ENCODE assay signal across 1 cellular context in the genomic region with DNA sequence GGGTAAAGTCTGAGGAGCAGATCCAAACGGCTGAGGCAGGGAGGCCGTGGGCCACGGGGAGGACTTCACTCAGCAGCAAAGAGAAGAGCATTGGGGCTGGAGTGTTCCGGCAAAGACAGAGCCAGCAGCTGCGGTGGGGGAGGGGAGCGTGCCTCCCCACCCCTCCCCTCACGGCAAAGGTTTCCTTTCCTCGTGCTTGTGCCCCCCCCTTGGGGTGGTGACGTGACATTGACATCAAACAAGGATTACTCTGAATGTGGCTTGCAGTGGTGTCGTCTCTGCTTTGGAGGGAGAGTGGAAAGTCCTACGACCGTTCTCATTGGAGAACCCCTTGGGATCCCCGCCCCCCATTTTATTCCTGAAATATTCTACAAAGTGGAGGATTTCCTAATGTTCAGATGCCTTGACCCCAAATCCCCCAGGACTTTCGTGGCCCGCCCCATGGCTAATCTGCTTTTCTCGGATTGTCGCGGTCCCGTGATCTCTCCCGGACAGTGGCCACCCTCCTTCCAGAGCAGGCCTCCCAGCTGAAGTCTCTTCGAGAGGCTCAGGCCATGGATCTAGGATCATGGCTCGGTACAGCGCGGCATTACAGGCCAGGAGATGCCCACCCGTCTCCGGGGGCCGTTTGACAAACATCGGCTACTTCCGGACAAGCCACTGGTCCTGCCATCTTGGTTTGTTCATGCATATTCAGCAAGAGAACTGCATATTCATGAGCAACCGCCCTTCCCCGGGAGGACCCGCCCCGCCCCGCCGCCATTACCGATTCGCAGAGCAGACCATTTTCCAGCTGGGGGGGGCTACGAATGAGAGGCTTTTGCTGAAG.
A peak's percentile ranks its signal among the peaks of the same experiment; 100 is the strongest.
TF ChIP-seq lines count a peak whose summit lies in the region.

No MANE protein-coding gene starts in this region.

TF ChIP-seq in K562, 482 proteins besides CTCF, POLR2A, EP300 and RAD21 (continued from another document and continues in another):
- TF ChIP-seq, protein P1, sequence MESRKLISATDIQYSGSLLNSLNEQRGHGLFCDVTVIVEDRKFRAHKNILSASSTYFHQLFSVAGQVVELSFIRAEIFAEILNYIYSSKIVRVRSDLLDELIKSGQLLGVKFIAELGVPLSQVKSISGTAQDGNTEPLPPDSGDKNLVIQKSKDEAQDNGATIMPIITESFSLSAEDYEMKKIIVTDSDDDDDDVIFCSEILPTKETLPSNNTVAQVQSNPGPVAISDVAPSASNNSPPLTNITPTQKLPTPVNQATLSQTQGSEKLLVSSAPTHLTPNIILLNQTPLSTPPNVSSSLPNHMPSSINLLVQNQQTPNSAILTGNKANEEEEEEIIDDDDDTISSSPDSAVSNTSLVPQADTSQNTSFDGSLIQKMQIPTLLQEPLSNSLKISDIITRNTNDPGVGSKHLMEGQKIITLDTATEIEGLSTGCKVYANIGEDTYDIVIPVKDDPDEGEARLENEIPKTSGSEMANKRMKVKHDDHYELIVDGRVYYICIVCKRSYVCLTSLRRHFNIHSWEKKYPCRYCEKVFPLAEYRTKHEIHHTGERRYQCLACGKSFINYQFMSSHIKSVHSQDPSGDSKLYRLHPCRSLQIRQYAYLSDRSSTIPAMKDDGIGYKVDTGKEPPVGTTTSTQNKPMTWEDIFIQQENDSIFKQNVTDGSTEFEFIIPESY (CRISPR knock-in tag; IDR thresholded peaks at IDR 0.05), result no peak
- TF ChIP-seq ZNF668 (CRISPR knock-in tag; IDR thresholded peaks at IDR 0.05) (no peak), ZNF57 (CRISPR knock-in tag; IDR thresholded peaks at IDR 0.05) (no peak), TARDBP (IDR thresholded peaks at IDR 0.05) (0 out of 2 replicates have a peak, but pooled peaks have one; percentile 29), MTF1 (CRISPR knock-in tag; IDR thresholded peaks at IDR 0.05; ENCODE audit: borderline replicate concordance) (no peak), PRPF4 (IDR thresholded peaks at IDR 0.05; ENCODE audit: insufficient read depth, low read depth, low read length, poor library complexity, severe bottlenecking) (no peak), CBFA2T2 (conservative IDR thresholded peaks at IDR 0.05) (0 out of 2 replicates have a peak, but pooled peaks have one; percentile 5), ZNF75A (CRISPR knock-in tag; IDR thresholded peaks at IDR 0.05) (no peak), FOSL1 (tag; conservative IDR thresholded peaks at IDR 0.05) (peak; percentile 9; the same call in 1 of the 2 replicates), NRF1 (conservative IDR thresholded peaks at IDR 0.05 in 1 of 2, IDR thresholded peaks at IDR 0.05 in 1 of 2) (no peak; a peak in 1 of 4 replicates), MEIS2 (IDR thresholded peaks at IDR 0.05; ENCODE audit: partially characterized antibody) (peak; percentile 56), ESRRB (CRISPR knock-in tag; IDR thresholded peaks at IDR 0.05; ENCODE audit: borderline replicate concordance) (no peak), NFIC (IDR thresholded peaks at IDR 0.05) (peak; percentile 27; the same call in 1 of the 2 replicates), SP2 (IDR thresholded peaks at IDR 0.05; ENCODE audit: extremely low read depth, low read depth, low read length, poor library complexity, severe bottlenecking) (no peak), HOXB6 (CRISPR knock-in tag; IDR thresholded peaks at IDR 0.05; ENCODE audit: borderline replicate concordance) (no peak), DMBX1 (CRISPR knock-in tag; IDR thresholded peaks at IDR 0.05; ENCODE audit: borderline replicate concordance) (no peak), ZNF263 (CRISPR knock-in tag; IDR thresholded peaks at IDR 0.05; ENCODE audit: borderline replicate concordance) (peak; percentile 71; the same call in 1 of the 2 replicates), POLR3G (IDR thresholded peaks at IDR 0.05; ENCODE audit: extremely low read depth, insufficient read length, insufficient replicate concordance) (no peak), TBP (optimal IDR thresholded peaks at IDR 0.05; ENCODE audit: low read depth, low read length) (no peak), SMAD1 (IDR thresholded peaks at IDR 0.05; ENCODE audit: low read depth, low read length, partially characterized antibody) (no peak), ZNF354B (CRISPR knock-in tag; IDR thresholded peaks at IDR 0.05) (no peak), HEY1 (CRISPR knock-in tag; IDR thresholded peaks at IDR 0.05; ENCODE audit: borderline replicate concordance) (no peak), SPI1 (IDR thresholded peaks at IDR 0.05; ENCODE audit: borderline replicate concordance, low read depth, low read length) (no peak), NBN (IDR thresholded peaks at IDR 0.05; ENCODE audit: low read depth) (peak; percentile 76; the same call in 1 of the 2 replicates), MECOM (CRISPR knock-in tag; IDR thresholded peaks at IDR 0.05) (no peak), SIN3B (IDR thresholded peaks at IDR 0.05; ENCODE audit: low read depth) (no peak), ZFP36 (IDR thresholded peaks at IDR 0.05; ENCODE audit: low read depth, low read length, partially characterized antibody) (no peak), RBFOX2 (IDR thresholded peaks at IDR 0.05; ENCODE audit: low read depth, low read length) (peak; percentile 52), BRD4 (IDR thresholded peaks at IDR 0.05) (0 out of 2 replicates have a peak, but pooled peaks have one; percentile 16), SLC30A9 (CRISPR knock-in tag; IDR thresholded peaks at IDR 0.05) (no peak), BRD9 (IDR thresholded peaks at IDR 0.05; ENCODE audit: low read depth, partially characterized antibody) (peak; percentile 82), L3MBTL2 (IDR thresholded peaks at IDR 0.05) (peak; percentile 76), TBL1XR1 (IDR thresholded peaks at IDR 0.05; ENCODE audit: low read length in 2 of 2) (no peak), CXXC5 (CRISPR knock-in tag; IDR thresholded peaks at IDR 0.05) (peak; percentile 64), PHF21A (IDR thresholded peaks at IDR 0.05; ENCODE audit: borderline replicate concordance, low read depth) (no peak), ATF1 (CRISPR knock-in tag; IDR thresholded peaks at IDR 0.05) (peak; percentile 49; the same call in 1 of the 2 replicates), ATF1 (tag; IDR thresholded peaks at IDR 0.05) (peak; percentile 96), NFRKB (IDR thresholded peaks at IDR 0.05; ENCODE audit: low read depth) (peak; percentile 92), EP400 (IDR thresholded peaks at IDR 0.05) (peak; percentile 82), BRCA1 (IDR thresholded peaks at IDR 0.05) (no peak), BRCA1 (CRISPR knock-in tag; IDR thresholded peaks at IDR 0.05) (no peak)
- TF ChIP-seq, protein P2, sequence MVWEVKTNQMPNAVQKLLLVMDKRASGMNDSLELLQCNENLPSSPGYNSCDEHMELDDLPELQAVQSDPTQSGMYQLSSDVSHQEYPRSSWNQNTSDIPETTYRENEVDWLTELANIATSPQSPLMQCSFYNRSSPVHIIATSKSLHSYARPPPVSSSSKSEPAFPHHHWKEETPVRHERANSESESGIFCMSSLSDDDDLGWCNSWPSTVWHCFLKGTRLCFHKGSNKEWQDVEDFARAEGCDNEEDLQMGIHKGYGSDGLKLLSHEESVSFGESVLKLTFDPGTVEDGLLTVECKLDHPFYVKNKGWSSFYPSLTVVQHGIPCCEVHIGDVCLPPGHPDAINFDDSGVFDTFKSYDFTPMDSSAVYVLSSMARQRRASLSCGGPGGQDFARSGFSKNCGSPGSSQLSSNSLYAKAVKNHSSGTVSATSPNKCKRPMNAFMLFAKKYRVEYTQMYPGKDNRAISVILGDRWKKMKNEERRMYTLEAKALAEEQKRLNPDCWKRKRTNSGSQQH (CRISPR knock-in tag; IDR thresholded peaks at IDR 0.05), result peak; percentile 71; the same call in 1 of the 2 replicates
- TF ChIP-seq, protein P3, sequence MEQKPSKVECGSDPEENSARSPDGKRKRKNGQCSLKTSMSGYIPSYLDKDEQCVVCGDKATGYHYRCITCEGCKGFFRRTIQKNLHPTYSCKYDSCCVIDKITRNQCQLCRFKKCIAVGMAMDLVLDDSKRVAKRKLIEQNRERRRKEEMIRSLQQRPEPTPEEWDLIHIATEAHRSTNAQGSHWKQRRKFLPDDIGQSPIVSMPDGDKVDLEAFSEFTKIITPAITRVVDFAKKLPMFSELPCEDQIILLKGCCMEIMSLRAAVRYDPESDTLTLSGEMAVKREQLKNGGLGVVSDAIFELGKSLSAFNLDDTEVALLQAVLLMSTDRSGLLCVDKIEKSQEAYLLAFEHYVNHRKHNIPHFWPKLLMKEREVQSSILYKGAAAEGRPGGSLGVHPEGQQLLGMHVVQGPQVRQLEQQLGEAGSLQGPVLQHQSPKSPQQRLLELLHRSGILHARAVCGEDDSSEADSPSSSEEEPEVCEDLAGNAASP (IDR thresholded peaks at IDR 0.05), result no peak
- TF ChIP-seq, protein P4, sequence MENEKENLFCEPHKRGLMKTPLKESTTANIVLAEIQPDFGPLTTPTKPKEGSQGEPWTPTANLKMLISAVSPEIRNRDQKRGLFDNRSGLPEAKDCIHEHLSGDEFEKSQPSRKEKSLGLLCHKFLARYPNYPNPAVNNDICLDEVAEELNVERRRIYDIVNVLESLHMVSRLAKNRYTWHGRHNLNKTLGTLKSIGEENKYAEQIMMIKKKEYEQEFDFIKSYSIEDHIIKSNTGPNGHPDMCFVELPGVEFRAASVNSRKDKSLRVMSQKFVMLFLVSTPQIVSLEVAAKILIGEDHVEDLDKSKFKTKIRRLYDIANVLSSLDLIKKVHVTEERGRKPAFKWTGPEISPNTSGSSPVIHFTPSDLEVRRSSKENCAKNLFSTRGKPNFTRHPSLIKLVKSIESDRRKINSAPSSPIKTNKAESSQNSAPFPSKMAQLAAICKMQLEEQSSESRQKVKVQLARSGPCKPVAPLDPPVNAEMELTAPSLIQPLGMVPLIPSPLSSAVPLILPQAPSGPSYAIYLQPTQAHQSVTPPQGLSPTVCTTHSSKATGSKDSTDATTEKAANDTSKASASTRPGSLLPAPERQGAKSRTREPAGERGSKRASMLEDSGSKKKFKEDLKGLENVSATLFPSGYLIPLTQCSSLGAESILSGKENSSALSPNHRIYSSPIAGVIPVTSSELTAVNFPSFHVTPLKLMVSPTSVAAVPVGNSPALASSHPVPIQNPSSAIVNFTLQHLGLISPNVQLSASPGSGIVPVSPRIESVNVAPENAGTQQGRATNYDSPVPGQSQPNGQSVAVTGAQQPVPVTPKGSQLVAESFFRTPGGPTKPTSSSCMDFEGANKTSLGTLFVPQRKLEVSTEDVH (IDR thresholded peaks at IDR 0.05; ENCODE audit: low read depth, partially characterized antibody), result no peak
- TF ChIP-seq, protein P5, sequence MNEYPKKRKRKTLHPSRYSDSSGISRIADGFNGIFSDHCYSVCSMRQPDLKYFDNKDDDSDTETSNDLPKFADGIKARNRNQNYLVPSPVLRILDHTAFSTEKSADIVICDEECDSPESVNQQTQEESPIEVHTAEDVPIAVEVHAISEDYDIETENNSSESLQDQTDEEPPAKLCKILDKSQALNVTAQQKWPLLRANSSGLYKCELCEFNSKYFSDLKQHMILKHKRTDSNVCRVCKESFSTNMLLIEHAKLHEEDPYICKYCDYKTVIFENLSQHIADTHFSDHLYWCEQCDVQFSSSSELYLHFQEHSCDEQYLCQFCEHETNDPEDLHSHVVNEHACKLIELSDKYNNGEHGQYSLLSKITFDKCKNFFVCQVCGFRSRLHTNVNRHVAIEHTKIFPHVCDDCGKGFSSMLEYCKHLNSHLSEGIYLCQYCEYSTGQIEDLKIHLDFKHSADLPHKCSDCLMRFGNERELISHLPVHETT (CRISPR knock-in tag; conservative IDR thresholded peaks at IDR 0.05 in 1 of 2, IDR thresholded peaks at IDR 0.05 in 1 of 2), result no peak
- TF ChIP-seq, protein P6, sequence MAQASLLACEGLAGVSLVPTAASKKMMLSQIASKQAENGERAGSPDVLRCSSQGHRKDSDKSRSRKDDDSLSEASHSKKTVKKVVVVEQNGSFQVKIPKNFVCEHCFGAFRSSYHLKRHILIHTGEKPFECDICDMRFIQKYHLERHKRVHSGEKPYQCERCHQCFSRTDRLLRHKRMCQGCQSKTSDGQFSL (CRISPR knock-in tag; IDR thresholded peaks at IDR 0.05), result peak; percentile 97
- TF ChIP-seq, protein P6 (tag; IDR thresholded peaks at IDR 0.05), result peak in 1 of 2 experiments; percentile 88; a peak in 2 of 4 replicates
- TF ChIP-seq, protein P7, sequence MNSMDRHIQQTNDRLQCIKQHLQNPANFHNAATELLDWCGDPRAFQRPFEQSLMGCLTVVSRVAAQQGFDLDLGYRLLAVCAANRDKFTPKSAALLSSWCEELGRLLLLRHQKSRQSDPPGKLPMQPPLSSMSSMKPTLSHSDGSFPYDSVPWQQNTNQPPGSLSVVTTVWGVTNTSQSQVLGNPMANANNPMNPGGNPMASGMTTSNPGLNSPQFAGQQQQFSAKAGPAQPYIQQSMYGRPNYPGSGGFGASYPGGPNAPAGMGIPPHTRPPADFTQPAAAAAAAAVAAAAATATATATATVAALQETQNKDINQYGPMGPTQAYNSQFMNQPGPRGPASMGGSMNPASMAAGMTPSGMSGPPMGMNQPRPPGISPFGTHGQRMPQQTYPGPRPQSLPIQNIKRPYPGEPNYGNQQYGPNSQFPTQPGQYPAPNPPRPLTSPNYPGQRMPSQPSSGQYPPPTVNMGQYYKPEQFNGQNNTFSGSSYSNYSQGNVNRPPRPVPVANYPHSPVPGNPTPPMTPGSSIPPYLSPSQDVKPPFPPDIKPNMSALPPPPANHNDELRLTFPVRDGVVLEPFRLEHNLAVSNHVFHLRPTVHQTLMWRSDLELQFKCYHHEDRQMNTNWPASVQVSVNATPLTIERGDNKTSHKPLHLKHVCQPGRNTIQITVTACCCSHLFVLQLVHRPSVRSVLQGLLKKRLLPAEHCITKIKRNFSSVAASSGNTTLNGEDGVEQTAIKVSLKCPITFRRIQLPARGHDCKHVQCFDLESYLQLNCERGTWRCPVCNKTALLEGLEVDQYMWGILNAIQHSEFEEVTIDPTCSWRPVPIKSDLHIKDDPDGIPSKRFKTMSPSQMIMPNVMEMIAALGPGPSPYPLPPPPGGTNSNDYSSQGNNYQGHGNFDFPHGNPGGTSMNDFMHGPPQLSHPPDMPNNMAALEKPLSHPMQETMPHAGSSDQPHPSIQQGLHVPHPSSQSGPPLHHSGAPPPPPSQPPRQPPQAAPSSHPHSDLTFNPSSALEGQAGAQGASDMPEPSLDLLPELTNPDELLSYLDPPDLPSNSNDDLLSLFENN (IDR thresholded peaks at IDR 0.05; ENCODE audit: low read depth in 2 of 2, low read length in 2 of 2), result no peak
- TF ChIP-seq, protein P8, sequence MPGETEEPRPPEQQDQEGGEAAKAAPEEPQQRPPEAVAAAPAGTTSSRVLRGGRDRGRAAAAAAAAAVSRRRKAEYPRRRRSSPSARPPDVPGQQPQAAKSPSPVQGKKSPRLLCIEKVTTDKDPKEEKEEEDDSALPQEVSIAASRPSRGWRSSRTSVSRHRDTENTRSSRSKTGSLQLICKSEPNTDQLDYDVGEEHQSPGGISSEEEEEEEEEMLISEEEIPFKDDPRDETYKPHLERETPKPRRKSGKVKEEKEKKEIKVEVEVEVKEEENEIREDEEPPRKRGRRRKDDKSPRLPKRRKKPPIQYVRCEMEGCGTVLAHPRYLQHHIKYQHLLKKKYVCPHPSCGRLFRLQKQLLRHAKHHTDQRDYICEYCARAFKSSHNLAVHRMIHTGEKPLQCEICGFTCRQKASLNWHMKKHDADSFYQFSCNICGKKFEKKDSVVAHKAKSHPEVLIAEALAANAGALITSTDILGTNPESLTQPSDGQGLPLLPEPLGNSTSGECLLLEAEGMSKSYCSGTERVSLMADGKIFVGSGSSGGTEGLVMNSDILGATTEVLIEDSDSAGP (CRISPR knock-in tag; IDR thresholded peaks at IDR 0.05), result no peak
- TF ChIP-seq, protein P9, sequence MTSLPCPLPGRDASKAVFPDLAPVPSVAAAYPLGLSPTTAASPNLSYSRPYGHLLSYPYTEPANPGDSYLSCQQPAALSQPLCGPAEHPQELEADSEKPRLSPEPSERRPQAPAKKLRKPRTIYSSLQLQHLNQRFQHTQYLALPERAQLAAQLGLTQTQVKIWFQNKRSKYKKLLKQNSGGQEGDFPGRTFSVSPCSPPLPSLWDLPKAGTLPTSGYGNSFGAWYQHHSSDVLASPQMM (CRISPR knock-in tag; IDR thresholded peaks at IDR 0.05), result no peak
